In genomic region chr2:58834404-58834803, GRCh38 we compare ENCODE assay signal across 9 cellular contexts.
DNase-seq lines count a peak whose midpoint lies in the region; ATAC-seq and TF ChIP-seq lines count a peak whose summit lies in the region.
"Had no signal": no experiment of that assay in that cellular context is flagged by ENCODE, and none has a peak within 500 bp of the region (broad histone marks: within the 10 kb centered on the region; RNA-seq: fewer than 3 reads in every experiment).

No MANE protein-coding gene starts in this region.

- peaks cover 2% of the 10 kb centered on the region for H3K9me3 Mint-ChIP-seq in activated naive CD4-positive, alpha-beta T cell treated with anti-CD3 and anti-CD28 coated beads, Interleukin-2, amount 10 ng/mL, durations not matched to agents 7 days and 5 days
- H3K9me3 Mint-ChIP-seq in activated naive CD4-positive, alpha-beta T cell treated with anti-CD3 and anti-CD28 coated beads, Interleukin-2, amount 50 U/mL, for 72 hours, result peaks cover 15 to 24% of the 10 kb centered on the region in 2 donors

- DNase-seq in activated naive CD4-positive, alpha-beta T cell treated with anti-CD3 and anti-CD28 coated beads, Interleukin-2, amount 10 ng/mL, durations not matched to agents 7 days and 5 days, result peak; percentile 28
- no peak for DNase-seq in activated naive CD4-positive, alpha-beta T cell treated with anti-CD3 and anti-CD28 coated beads, Interleukin-2, amount 50 U/mL, for 72 hours (ENCODE audit: low spot score in 2 of 2)
- DNase-seq in OCI-M1 (lab: John Stamatoyannopoulos, UW) (peak; percentile 55), fibroblast of mammary gland (ENCODE audit: low read depth) (peak; percentile 15), epidermal melanocyte (ENCODE audit: insufficient read length, low spot score) (no peak)
- peak; percentile 25 for DNase-seq in stimulated activated CD8-positive, alpha-beta memory T cell treated with anti-CD3 and anti-CD28 coated beads, Interleukin-4, amount 100 ng/mL, for 48 hours
- DNase-seq: CD4-positive, alpha-beta T cell had no signal

- H3K4me1 Mint-ChIP-seq in activated naive CD4-positive, alpha-beta T cell treated with anti-CD3 and anti-CD28 coated beads, Interleukin-2, amount 10 ng/mL, durations not matched to agents 7 days and 5 days, result no peaks in the 10 kb centered on the region

- ATAC-seq in activated naive CD4-positive, alpha-beta T cell treated with anti-CD3 and anti-CD28 coated beads, Interleukin-2, amount 50 U/mL, for 72 hours, result no peak
- ATAC-seq in HG03039 (IDR thresholded peaks at IDR 0.05; ENCODE audit: unreplicated experiment), result no peak
- ATAC-seq in HG03521 (IDR thresholded peaks at IDR 0.05; ENCODE audit: unreplicated experiment), result no peak

- no peak overlapping the region for H3K4me3 Mint-ChIP-seq in activated naive CD4-positive, alpha-beta T cell treated with anti-CD3 and anti-CD28 coated beads, Interleukin-2, amount 10 ng/mL, durations not matched to agents 7 days and 5 days
- H3K4me3 Mint-ChIP-seq: CD4-positive, alpha-beta T cell had no signal

- H3K27me3 Mint-ChIP-seq in activated naive CD4-positive, alpha-beta T cell treated with anti-CD3 and anti-CD28 coated beads, Interleukin-2, amount 10 ng/mL, durations not matched to agents 7 days and 5 days, result no peaks in the 10 kb centered on the region
- H3K27me3 Mint-ChIP-seq: CD4-positive, alpha-beta T cell had no signal

- CTCF ChIA-PET in activated naive CD4-positive, alpha-beta T cell treated with anti-CD3 and anti-CD28 coated beads, Interleukin-2, amount 10 ng/mL, durations not matched to agents 7 days and 5 days (lab: Charles Lee), result no interaction called here

- TF ChIP-seq CTCF in fibroblast of mammary gland (conservative IDR thresholded peaks at IDR 0.05; ENCODE audit: control insufficient read depth, insufficient read depth, low read depth, low read length), result no peak

- H3K36me3 Mint-ChIP-seq in activated naive CD4-positive, alpha-beta T cell treated with anti-CD3 and anti-CD28 coated beads, Interleukin-2, amount 10 ng/mL, durations not matched to agents 7 days and 5 days, result no peaks in the 10 kb centered on the region
- H3K36me3 Mint-ChIP-seq in activated naive CD4-positive, alpha-beta T cell treated with anti-CD3 and anti-CD28 coated beads, Interleukin-2, amount 50 U/mL, for 72 hours, result peaks cover 0 to 9% of the 10 kb centered on the region in 2 donors

- no peak overlapping the region for H3K27ac Mint-ChIP-seq in activated naive CD4-positive, alpha-beta T cell treated with anti-CD3 and anti-CD28 coated beads, Interleukin-2, amount 10 ng/mL, durations not matched to agents 7 days and 5 days
- H3K27ac Mint-ChIP-seq in activated naive CD4-positive, alpha-beta T cell treated with anti-CD3 and anti-CD28 coated beads, Interleukin-2, amount 50 U/mL, for 72 hours, result no peak overlapping the region
- H3K27ac Mint-ChIP-seq: CD4-positive, alpha-beta T cell had no signal

- H3K4me3 ChIP-seq in fibroblast of mammary gland (ENCODE audit: control insufficient read depth, low read depth, low read length), result no peak overlapping the region

Comparison
In these comparisons a context has a peak if more than half of its experiments do, and no peak if none do; other contexts are left out.
1. DNase-seq: peak in activated naive CD4-positive, alpha-beta T cell treated with anti-CD3 and anti-CD28 coated beads, Interleukin-2, amount 10 ng/mL, durations not matched to agents 7 days and 5 days (single experiment), OCI-M1 (single experiment), fibroblast of mammary gland (single experiment) and stimulated activated CD8-positive, alpha-beta memory T cell treated with anti-CD3 and anti-CD28 coated beads, Interleukin-4, amount 100 ng/mL, for 48 hours (single experiment); none in activated naive CD4-positive, alpha-beta T cell treated with anti-CD3 and anti-CD28 coated beads, Interleukin-2, amount 50 U/mL, for 72 hours (0 of 2) and epidermal melanocyte (single experiment).